8 cellular contexts compared by ENCODE assay signal in the genomic region with DNA sequence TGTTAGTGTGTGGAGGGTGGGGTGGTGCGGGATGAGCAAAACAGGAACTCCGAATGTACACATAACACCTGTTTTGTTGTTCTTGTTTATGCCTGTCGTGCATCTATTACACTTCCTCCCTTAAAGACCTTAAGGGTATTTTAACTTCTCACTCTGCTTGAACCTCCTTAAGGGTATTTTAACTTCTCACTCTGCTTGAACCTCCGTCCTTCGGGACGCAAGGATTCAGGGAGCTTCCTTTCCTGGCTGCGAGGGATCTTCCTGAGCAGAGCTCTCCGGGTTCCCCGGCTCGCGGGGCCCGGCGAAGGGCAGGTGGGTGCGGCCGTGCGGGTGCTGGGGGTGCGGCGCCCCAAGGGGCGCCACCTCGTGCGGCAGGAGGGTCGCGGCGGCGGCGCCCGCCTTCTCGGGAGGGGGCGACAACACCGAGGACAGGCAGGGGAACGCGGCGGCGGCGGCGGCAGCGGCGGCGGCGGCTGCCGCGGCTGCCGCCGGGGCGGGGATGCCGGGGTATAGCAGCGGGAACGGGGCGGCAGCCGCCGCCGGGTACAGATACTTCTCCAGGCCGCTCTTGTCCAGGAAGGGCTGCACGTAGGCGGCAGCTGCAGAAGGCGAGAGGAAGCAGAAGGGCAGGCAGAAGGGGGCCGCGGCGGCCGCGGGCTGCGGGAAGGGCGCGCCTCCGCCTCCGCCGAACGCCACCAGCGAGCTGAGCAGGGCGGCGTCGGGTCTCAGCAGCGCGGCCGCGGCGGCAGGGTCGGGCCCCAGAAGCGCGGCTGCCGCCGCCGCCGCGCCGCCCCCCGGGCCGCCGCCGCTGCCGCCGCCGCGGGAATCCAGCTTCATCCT. TPM values are rescaled to one million over a fixed set of nuclear protein-coding genes. Genes with fewer than 3 reads are reported as not detected.
DNase-seq lines count a peak whose midpoint lies in the region; ATAC-seq and TF ChIP-seq lines count a peak whose summit lies in the region.

No MANE protein-coding gene starts in this region.

- H3K4me1 ChIP-seq in SJCRH30: 0 out of 2 replicates have a peak, but pooled peaks cover 6% of the 10 kb centered on the region

- H3K4me3 ChIP-seq in SJCRH30: peak overlapping the region; percentile 59
- peak overlapping the region; percentile 42 to 63 for H3K4me3 ChIP-seq in cardiac fibroblast (replicated peaks in 1 of 2; ENCODE audit: low read depth in 2 of 2, low read length in 2 of 2)

- ATAC-seq in HG02588 (IDR thresholded peaks at IDR 0.05; ENCODE audit: unreplicated experiment): peak; percentile 25
- ATAC-seq in GM18505 (IDR thresholded peaks at IDR 0.05; ENCODE audit: unreplicated experiment): no peak

- no peak overlapping the region for H3K27ac ChIP-seq in SJCRH30
- H3K27ac ChIP-seq in substantia nigra (ENCODE audit: low read depth, low read length, poor library complexity, severe bottlenecking): peak overlapping the region; percentile 98

- no peak for TF ChIP-seq POLR2A in GM18505 (IDR thresholded peaks at IDR 0.05; ENCODE audit: borderline replicate concordance, extremely low read depth, insufficient read depth, insufficient read length)

- no peaks in the 10 kb centered on the region for H3K36me3 ChIP-seq in SJCRH30

- no peak for TF ChIP-seq CTCF in cardiac fibroblast (IDR thresholded peaks at IDR 0.05; ENCODE audit: low read depth, low read length)

- no peaks in the 10 kb centered on the region for H3K9me3 ChIP-seq in SJCRH30 (replicated peaks)

- peak; percentile 28 for DNase-seq in ELF-1 (ENCODE audit: low read depth, low spot score)
- peak; percentile 48 to 57 for DNase-seq in SJCRH30
- DNase-seq in cardiac fibroblast (ENCODE audit: low read depth in 2 of 2): peak; percentile 22 to 34
- peak; percentile 71 for DNase-seq in left kidney (ENCODE audit: low read depth, low spot score)
- DNase-seq in substantia nigra (lab: John Stamatoyannopoulos, UW): peak in 9 of 49 donors; percentile 10 to 62 (median 47)
- no peak for DNase-seq in GOT3 (lab: John Stamatoyannopoulos, UW)

- H3K27me3 ChIP-seq in SJCRH30: 0 out of 2 replicates have a peak, but pooled peaks cover 6% of the 10 kb centered on the region

RNA-seq across cellular contexts. Expression of a gene that starts 2.8 kb away (rescaled TPM):
- 3.1 and 4.1 TPM in 2 replicates for total RNA-seq in SJCRH30 (2014; rRNA removed; shearing (Covaris generic))
